In genomic region chr22:46056169-46057041, GRCh38 we compare ENCODE assay signal across 8 cellular contexts.
DNase-seq lines count a peak whose midpoint lies in the region; ATAC-seq and TF ChIP-seq lines count a peak whose summit lies in the region.

No MANE protein-coding gene starts in this region.

- H3K36me3 ChIP-seq in right lobe of liver (no peaks in the 10 kb centered on the region), upper lobe of left lung (no peaks in the 10 kb centered on the region)

- 71% methylated on average over 15 of the region's 22 CpGs for WGBS in right lobe of liver (ENCODE audit: insufficient coverage, low coverage, low lambda C conversion rate, missing lambda C conversion rate)
- 45 to 55% methylated on average over 14 to 22 of the region's 22 CpGs for WGBS in upper lobe of left lung, 2 donors

- DNase-seq in activated T-cell treated with anti-CD3 and anti-CD28 coated beads, Interleukin-2, amount 50 U/mL, for 4 hours: no peak
- DNase-seq in activated T-cell treated with anti-CD3 and anti-CD28 coated beads for 4 hours (no peak), astrocyte of the hippocampus (ENCODE audit: low read depth, low spot score) (peak; percentile 80), right lobe of liver (peak; percentile 25 to 51 (median 44)), upper lobe of left lung (peak; percentile 21 to 78), GF-D8 (lab: John Stamatoyannopoulos, UW) (no peak), HUDEP-2 (lab: John Stamatoyannopoulos, UW; ENCODE audit: unreplicated experiment in 76 of 76) (no peak)

- no peaks in the 10 kb centered on the region for H3K9me3 ChIP-seq in right lobe of liver
- no peaks in the 10 kb centered on the region for H3K9me3 ChIP-seq in upper lobe of left lung

- TF ChIP-seq CTCF in right lobe of liver (IDR thresholded peaks at IDR 0.05): no peak
- TF ChIP-seq CTCF in upper lobe of left lung (IDR thresholded peaks at IDR 0.05): no peak

- peaks cover 0 to 38% (median 26%) of the 10 kb centered on the region in 4 donors for H3K4me1 ChIP-seq in right lobe of liver
- peaks cover 61 to 92% (median 67%) of the 10 kb centered on the region in 4 donors for H3K4me1 ChIP-seq in upper lobe of left lung

- TF ChIP-seq POLR2A in right lobe of liver (IDR thresholded peaks at IDR 0.05) (no peak), upper lobe of left lung (IDR thresholded peaks at IDR 0.05) (no peak)

- H3K27ac ChIP-seq in right lobe of liver (peak overlapping the region; percentile 46 to 97 (median 61)), upper lobe of left lung (peak overlapping the region; percentile 99 to 100 (median 100))

- no peaks in the 10 kb centered on the region for H3K27me3 Mint-ChIP-seq in activated T-cell treated with anti-CD3 and anti-CD28 coated beads, Interleukin-2, amount 50 U/mL, for 4 hours (ENCODE audit: low read depth)

- H3K36me3 Mint-ChIP-seq in activated T-cell treated with anti-CD3 and anti-CD28 coated beads, Interleukin-2, amount 50 U/mL, for 4 hours (ENCODE audit: insufficient read depth): no peaks in the 10 kb centered on the region

- H3K4me3 ChIP-seq in right lobe of liver: no peak overlapping the region
- H3K4me3 ChIP-seq in upper lobe of left lung: peak overlapping the region in 2 of 4 donors; percentile 33 to 91

- H3K4me3 Mint-ChIP-seq in activated T-cell treated with anti-CD3 and anti-CD28 coated beads, Interleukin-2, amount 50 U/mL, for 4 hours: peak overlapping the region; percentile 11

- no peak for ATAC-seq in activated T-cell treated with anti-CD3 and anti-CD28 coated beads, Interleukin-2, amount 50 U/mL, for 4 hours
- ATAC-seq in right lobe of liver (no peak), upper lobe of left lung (ENCODE audit: low FRiP score in 2 of 2) (no peak), HG02981 (IDR thresholded peaks at IDR 0.05; ENCODE audit: unreplicated experiment) (no peak)

- intact Hi-C loops in right lobe of liver (cut with DNase I): no loop called here

- peaks cover 60% of the 10 kb centered on the region for H3K4me1 Mint-ChIP-seq in activated T-cell treated with anti-CD3 and anti-CD28 coated beads, Interleukin-2, amount 50 U/mL, for 4 hours (ENCODE audit: low read depth)

- H3K27me3 ChIP-seq in right lobe of liver (no peaks in the 10 kb centered on the region), upper lobe of left lung (no peaks in the 10 kb centered on the region)

- TF ChIP-seq EP300 in upper lobe of left lung (IDR thresholded peaks at IDR 0.05): no peak

- no peaks in the 10 kb centered on the region for H3K9me3 Mint-ChIP-seq in activated T-cell treated with anti-CD3 and anti-CD28 coated beads, Interleukin-2, amount 50 U/mL, for 4 hours

Comparison
In these comparisons a context has a peak if more than half of its experiments do, and no peak if none do; other contexts are left out.
1. DNase-seq: peak in astrocyte of the hippocampus (single experiment), right lobe of liver (3 of 3) and upper lobe of left lung (2 of 2); none in activated T-cell treated with anti-CD3 and anti-CD28 coated beads, Interleukin-2, amount 50 U/mL, for 4 hours (single experiment), activated T-cell treated with anti-CD3 and anti-CD28 coated beads for 4 hours (single experiment), GF-D8 (single experiment) and HUDEP-2 (0 of 76).